Comparison of ENCODE assay signal across 10 cellular contexts in the genomic region with DNA sequence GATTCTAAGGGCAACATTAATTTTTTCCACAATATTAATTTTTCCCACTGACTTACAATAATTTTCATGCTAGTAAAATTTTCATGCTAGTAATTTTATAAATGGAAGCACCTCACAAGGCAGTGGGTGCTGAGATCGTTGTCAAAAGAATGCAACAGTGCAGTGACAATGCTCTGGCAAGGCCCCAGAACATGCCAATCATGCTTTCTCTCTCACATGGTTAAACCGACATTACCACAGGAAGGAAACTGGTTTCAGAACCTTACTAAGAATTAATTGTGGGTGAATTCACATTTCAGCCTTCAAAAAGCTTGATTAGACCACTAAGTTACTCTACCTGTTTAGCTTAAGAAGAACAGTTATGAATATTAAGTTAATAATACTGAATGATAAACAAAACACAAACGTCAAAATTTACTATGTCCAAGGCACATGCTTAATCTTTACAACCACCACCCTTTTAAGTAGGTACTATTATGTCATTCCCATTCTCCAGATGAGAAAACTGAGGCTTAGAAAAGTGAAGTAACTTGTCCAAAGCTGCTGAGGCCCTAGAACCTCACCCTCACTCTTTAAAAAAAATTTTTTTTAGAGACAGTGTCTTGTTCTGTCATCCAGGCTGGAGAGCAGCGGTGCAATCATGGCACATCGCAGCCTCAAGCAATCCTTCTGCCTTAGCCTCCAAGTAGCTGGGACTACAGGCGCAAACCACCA. TPM values are rescaled to one million over a fixed set of nuclear protein-coding genes. Genes with fewer than 3 reads are reported as not detected.
A peak's percentile ranks its signal among the peaks of the same experiment; 100 is the strongest.
DNase-seq lines count a peak whose midpoint lies in the region; ATAC-seq and TF ChIP-seq lines count a peak whose summit lies in the region.
"Had no signal": no experiment of that assay in that cellular context is flagged by ENCODE, and none has a peak within 500 bp of the region (broad histone marks: within the 10 kb centered on the region; RNA-seq: fewer than 3 reads in every experiment).

No MANE protein-coding gene starts in this region.

- no peaks in the 10 kb centered on the region for H3K9me3 ChIP-seq in BLaER1 treated with 17β-estradiol and CSF1 and Interleukin-3, amounts not matched to agents 10 nM and 100 nM (replicated peaks in 1 of 11)
- H3K9me3 ChIP-seq in MM.1S (replicated peaks; ENCODE audit: insufficient read depth, low read length) (no peaks in the 10 kb centered on the region), prostate gland (no peaks in the 10 kb centered on the region)

- TF ChIP-seq POLR2A in prostate gland (IDR thresholded peaks at IDR 0.05): no peak

- no peak overlapping the region for H3K27ac ChIP-seq in BLaER1 treated with 17β-estradiol and CSF1 and Interleukin-3, amounts not matched to agents 10 nM and 100 nM
- no peak overlapping the region for H3K27ac ChIP-seq in MM.1S (ENCODE audit: low read length)
- no peak overlapping the region for H3K27ac ChIP-seq in prostate gland

- 0 out of 2 replicates have a peak, but pooled peaks cover 5% of the 10 kb centered on the region for H3F3A ChIP-seq in MM.1S (ENCODE audit: insufficient read depth, low read length)

- H3K4me1 ChIP-seq in BLaER1 treated with 17β-estradiol and CSF1 and Interleukin-3, amounts not matched to agents 10 nM and 100 nM: peaks cover 5 to 16% (median 13%) of the 10 kb centered on the region in 10 experiments; a peak in 17 of 20 replicates
- H3K4me1 ChIP-seq in MM.1S (ENCODE audit: low read length): peaks cover 13% of the 10 kb centered on the region
- no peaks in the 10 kb centered on the region for H3K4me1 ChIP-seq in prostate gland (replicated peaks)

- WGBS in prostate gland: 68% methylated on average over 6 of the region's 6 CpGs

- H3K27me3 ChIP-seq in BLaER1 treated with 17β-estradiol and CSF1 and Interleukin-3, amounts not matched to agents 10 nM and 100 nM: peaks cover 5 to 58% (median 40%) of the 10 kb centered on the region in 11 experiments; a peak in 19 of 22 replicates
- H3K27me3 ChIP-seq in MM.1S (replicated peaks; ENCODE audit: insufficient read depth, low read length): 0 out of 2 replicates have a peak, but pooled peaks cover 6% of the 10 kb centered on the region
- H3K27me3 ChIP-seq in prostate gland (replicated peaks; ENCODE audit: insufficient read depth): no peaks in the 10 kb centered on the region

- no peaks in the 10 kb centered on the region for H3K36me3 ChIP-seq in BLaER1 treated with 17β-estradiol and CSF1 and Interleukin-3, amounts not matched to agents 10 nM and 100 nM
- H3K36me3 ChIP-seq in MM.1S (replicated peaks; ENCODE audit: insufficient read depth, low read length): no peaks in the 10 kb centered on the region
- H3K36me3 ChIP-seq in prostate gland: no peaks in the 10 kb centered on the region

- DNase-seq in MM.1S (peak; percentile 82), choroid plexus epithelial cell (ENCODE audit: low read depth) (peak; percentile 70), prostate gland (ENCODE audit: low spot score) (no peak), GM10248 (ENCODE audit: extremely low spot score) (no peak), NCI-H1092 treated with DMSO at 0.1 percent for 48 hours (lab: John Stamatoyannopoulos, UW) (no peak), Right ventricle myocardium inferior (ENCODE audit: missing footprints) (no peak)
- DNase-seq: kidney glomerular epithelial cell, SIG-M5 had no signal

- H3K9ac ChIP-seq in BLaER1 treated with 17β-estradiol and CSF1 and Interleukin-3, amounts not matched to agents 10 nM and 100 nM: no peak overlapping the region
- H3K9ac ChIP-seq in MM.1S (ENCODE audit: low read length): no peak overlapping the region

- no peak overlapping the region for H3K4me3 ChIP-seq in BLaER1 treated with 17β-estradiol and CSF1 and Interleukin-3, amounts not matched to agents 10 nM and 100 nM
- no peak overlapping the region for H3K4me3 ChIP-seq in MM.1S (ENCODE audit: low read length)
- H3K4me3 ChIP-seq in choroid plexus epithelial cell (ENCODE audit: low read depth, low read length): no peak overlapping the region
- H3K4me3 ChIP-seq in prostate gland: no peak overlapping the region

- H3K4me2 ChIP-seq in BLaER1 treated with 17β-estradiol and CSF1 and Interleukin-3, amounts not matched to agents 10 nM and 100 nM: peak overlapping the region; percentile 16 to 63 (median 38); a peak in 16 of 22 replicates
- peak overlapping the region; percentile 36; the same call in 1 of the 2 replicates for H3K4me2 ChIP-seq in MM.1S (ENCODE audit: low read depth, low read length)

- H4K20me1 ChIP-seq in BLaER1 treated with 17β-estradiol and CSF1 and Interleukin-3, amounts not matched to agents 10 nM and 100 nM: no peaks in the 10 kb centered on the region; a peak in 1 of 22 replicates
- H4K20me1 ChIP-seq in MM.1S (ENCODE audit: insufficient read depth, low read length): no peaks in the 10 kb centered on the region

- no peaks in the 10 kb centered on the region for H3K79me2 ChIP-seq in MM.1S (ENCODE audit: low read length)

- TF ChIP-seq CTCF in MM.1S (IDR thresholded peaks at IDR 0.05; ENCODE audit: low read length): no peak
- TF ChIP-seq CTCF in choroid plexus epithelial cell (conservative IDR thresholded peaks at IDR 0.05; ENCODE audit: low read depth, low read length): no peak
- TF ChIP-seq CTCF in prostate gland (IDR thresholded peaks at IDR 0.05): no peak
- no peak for TF ChIP-seq CTCF in GM10248 (IDR thresholded peaks at IDR 0.05; ENCODE audit: control extremely low read depth, extremely low read depth, low read depth, missing control alignments)

- H2AFZ ChIP-seq in MM.1S (ENCODE audit: low read length): no peak overlapping the region

- intact Hi-C loops in prostate gland (cut with DNase I): no loop called here
- intact Hi-C loops in Right ventricle myocardium inferior (cut with DNase I): no loop called here

- CTCF ChIA-PET in GM10248 (lab: Yijun Ruan, JAX): no interaction called here

- no peaks in the 10 kb centered on the region for H3K9me2 ChIP-seq in MM.1S (replicated peaks; ENCODE audit: insufficient read depth, low read length)

- peak; percentile 76 for ATAC-seq in GM19452 (IDR thresholded peaks at IDR 0.05; ENCODE audit: unreplicated experiment)
- ATAC-seq in Right ventricle myocardium inferior: no peak

- POLR2A ChIA-PET in GM10248 (lab: Yijun Ruan, JAX): no interaction called here

RNA-seq across cellular contexts. Expression of a gene that starts 10.0 kb away (rescaled TPM):
- total RNA-seq in prostate gland (10 to 100 TPM; 18.7 to 26.2 TPM), Right ventricle myocardium inferior (8.0 TPM)

RNA-seq across cellular contexts. Expression of a gene that starts 55.5 kb away (rescaled TPM):
- total RNA-seq in prostate gland (10 to 100 TPM; 28.6 to 41.8 TPM), Right ventricle myocardium inferior (31.9 TPM)

Comparison
In these comparisons a context has a peak if more than half of its experiments do, and no peak if none do; other contexts are left out.
1. DNase-seq: peak in MM.1S (single experiment) and choroid plexus epithelial cell (single experiment); none in prostate gland (single experiment), GM10248 (single experiment), NCI-H1092 treated with DMSO at 0.1 percent for 48 hours (single experiment) and Right ventricle myocardium inferior (single experiment).